19 cellular contexts compared by ENCODE assay signal in the genomic region with DNA sequence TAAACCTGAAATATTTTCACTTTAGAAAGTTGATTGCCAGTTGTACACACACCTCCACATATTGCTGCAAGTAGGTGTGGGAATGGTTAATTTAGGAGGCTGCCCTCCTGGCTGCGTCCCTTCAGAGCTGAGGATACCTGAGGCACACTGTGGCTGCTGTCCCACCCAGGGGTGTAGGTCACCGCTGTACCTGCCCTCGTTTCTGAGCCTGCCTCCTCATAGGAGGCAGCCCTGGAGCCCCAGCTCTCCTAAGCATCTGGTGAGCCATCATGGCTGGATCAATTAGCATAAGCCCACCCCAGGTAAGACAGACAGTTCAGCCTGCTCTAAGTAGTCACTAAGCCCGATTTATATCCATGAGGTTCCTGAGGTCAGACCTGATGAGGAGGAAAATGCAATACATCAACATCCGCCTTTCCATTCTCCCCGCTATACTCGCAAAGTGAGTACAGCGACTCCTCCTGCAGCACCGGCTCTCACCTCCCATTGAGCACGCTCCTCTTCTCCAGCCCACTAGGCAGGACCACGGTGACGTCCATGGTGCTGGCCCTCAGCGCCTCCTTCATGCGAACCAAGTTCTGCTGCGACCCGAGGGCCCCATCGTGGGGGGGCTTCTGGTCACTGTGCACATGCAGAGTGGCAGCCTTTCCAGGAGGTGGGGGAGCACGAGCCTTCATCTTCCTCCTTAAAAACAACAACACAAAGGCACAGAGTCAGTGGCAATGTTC.
"Had no signal": no experiment of that assay in that cellular context is flagged by ENCODE, and none has a peak within 500 bp of the region (broad histone marks: within the 10 kb centered on the region; RNA-seq: fewer than 3 reads in every experiment).

No MANE protein-coding gene starts in this region.

- H3K4me3 Mint-ChIP-seq: activated CD4-positive, alpha-beta memory T cell treated with anti-CD3 and anti-CD28 coated beads for 36 hours; activated naive CD4-positive, alpha-beta T cell treated with anti-CD3 and anti-CD28 coated beads, Interleukin-2, amount 50 U/mL, for 24 hours; mesothelial cell of epicardium; naive thymus-derived CD8-positive, alpha-beta T cell; T-helper 1 cell treated with Interleukin-12 subunit alpha and Interleukin-12 subunit beta and Interleukin-4 antibody, amounts not matched to agents 30 μg/mL and 1 μg/mL, for 36 hours had no signal

- H3K27ac Mint-ChIP-seq: activated CD4-positive, alpha-beta memory T cell treated with anti-CD3 and anti-CD28 coated beads for 36 hours; activated naive CD4-positive, alpha-beta T cell treated with anti-CD3 and anti-CD28 coated beads, Interleukin-2, amount 50 U/mL, for 24 hours; mesothelial cell of epicardium; naive thymus-derived CD8-positive, alpha-beta T cell; T-helper 1 cell treated with Interleukin-12 subunit alpha and Interleukin-12 subunit beta and Interleukin-4 antibody, amounts not matched to agents 30 μg/mL and 1 μg/mL, for 36 hours had no signal

- H3K27me3 Mint-ChIP-seq: activated naive CD4-positive, alpha-beta T cell treated with anti-CD3 and anti-CD28 coated beads, Interleukin-2, amount 50 U/mL, for 24 hours had no signal

- H3K9me3 Mint-ChIP-seq: activated CD4-positive, alpha-beta memory T cell treated with anti-CD3 and anti-CD28 coated beads for 36 hours; activated naive CD4-positive, alpha-beta T cell treated with anti-CD3 and anti-CD28 coated beads, Interleukin-2, amount 50 U/mL, for 24 hours; mesothelial cell of epicardium; naive thymus-derived CD8-positive, alpha-beta T cell; T-helper 1 cell treated with Interleukin-12 subunit alpha and Interleukin-12 subunit beta and Interleukin-4 antibody, amounts not matched to agents 30 μg/mL and 1 μg/mL, for 36 hours had no signal

- H3K4me1 Mint-ChIP-seq: activated naive CD4-positive, alpha-beta T cell treated with anti-CD3 and anti-CD28 coated beads, Interleukin-2, amount 50 U/mL, for 24 hours; mesothelial cell of epicardium; naive thymus-derived CD8-positive, alpha-beta T cell had no signal

- H3K36me3 Mint-ChIP-seq: activated CD4-positive, alpha-beta memory T cell treated with anti-CD3 and anti-CD28 coated beads for 36 hours; activated naive CD4-positive, alpha-beta T cell treated with anti-CD3 and anti-CD28 coated beads, Interleukin-2, amount 50 U/mL, for 24 hours; mesothelial cell of epicardium; naive thymus-derived CD8-positive, alpha-beta T cell had no signal

- DNase-seq: activated CD4-positive, alpha-beta memory T cell treated with anti-CD3 and anti-CD28 coated beads for 36 hours; activated CD4-positive, alpha-beta T cell treated with anti-CD3 and anti-CD28 coated beads for 48 hours; activated gamma-delta T cell treated with Interleukin-2 at 50 U/mL for 16 hours; activated T-cell treated with anti-CD3 and anti-CD28 coated beads, Interleukin-2, amount 50 U/mL, for 1 hour; anterior cingulate cortex; body of pancreas; cortex of kidney; foreskin fibroblast; heart right ventricle; left colon; naive thymus-derived CD8-positive, alpha-beta T cell; ovary; right lobe of liver; stimulated activated CD4-positive, alpha-beta T cell treated with anti-CD3 and anti-CD28 coated beads, Interleukin-15, amount 100 ng/mL, for 24 hours; stimulated activated naive CD4-positive, alpha-beta T cell; upper lobe of left lung had no signal

- ATAC-seq: body of pancreas; heart right ventricle; left colon; naive thymus-derived CD8-positive, alpha-beta T cell; right lobe of liver had no signal
